1 cellular context compared by ENCODE assay signal in the genomic region with DNA sequence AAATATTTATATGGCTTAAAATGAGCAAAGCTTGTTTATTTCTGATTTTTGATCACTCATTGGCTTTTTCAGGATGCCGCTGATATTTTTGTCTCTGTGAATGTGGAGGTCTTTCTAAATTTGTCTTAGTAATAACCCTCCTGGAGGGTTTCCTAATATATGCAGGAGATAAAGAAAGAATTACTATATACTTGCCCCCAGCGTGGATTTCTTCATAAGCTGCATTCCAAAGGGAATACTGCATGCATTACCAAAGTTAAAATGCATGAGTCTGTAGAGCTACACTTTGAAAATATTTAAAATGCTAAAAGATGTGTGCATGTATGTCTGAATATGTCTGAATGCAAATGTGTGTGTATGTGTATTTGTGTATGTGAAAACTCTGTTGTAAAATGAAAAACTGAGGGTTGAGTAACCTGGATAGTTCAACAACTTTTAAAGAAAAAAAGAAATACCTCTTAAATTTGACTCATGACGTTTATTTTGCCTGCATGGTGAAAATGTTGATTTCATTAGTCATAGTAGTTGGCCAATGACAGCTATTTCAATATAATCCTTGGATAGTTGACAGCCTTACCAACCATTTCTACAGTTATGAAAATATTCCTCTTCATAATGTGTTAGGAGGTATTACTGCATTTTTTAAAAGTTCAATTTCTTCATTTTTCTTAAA.
TF ChIP-seq lines count a peak whose summit lies in the region.

No MANE protein-coding gene starts in this region.

TF ChIP-seq in SK-N-SH, 30 proteins besides CTCF, POLR2A, EP300 and RAD21 (continued from another document):
- TF ChIP-seq, protein P1, sequence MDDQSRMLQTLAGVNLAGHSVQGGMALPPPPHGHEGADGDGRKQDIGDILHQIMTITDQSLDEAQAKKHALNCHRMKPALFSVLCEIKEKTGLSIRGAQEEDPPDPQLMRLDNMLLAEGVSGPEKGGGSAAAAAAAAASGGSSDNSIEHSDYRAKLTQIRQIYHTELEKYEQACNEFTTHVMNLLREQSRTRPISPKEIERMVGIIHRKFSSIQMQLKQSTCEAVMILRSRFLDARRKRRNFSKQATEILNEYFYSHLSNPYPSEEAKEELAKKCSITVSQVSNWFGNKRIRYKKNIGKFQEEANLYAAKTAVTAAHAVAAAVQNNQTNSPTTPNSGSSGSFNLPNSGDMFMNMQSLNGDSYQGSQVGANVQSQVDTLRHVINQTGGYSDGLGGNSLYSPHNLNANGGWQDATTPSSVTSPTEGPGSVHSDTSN (IDR thresholded peaks at IDR 0.05): no peak
- no peak for TF ChIP-seq SMC3 (IDR thresholded peaks at IDR 0.05; ENCODE audit: low read depth, low read length)
- no peak for TF ChIP-seq YY1 (IDR thresholded peaks at IDR 0.05; ENCODE audit: low read depth)
- no peak for TF ChIP-seq MXI1 (IDR thresholded peaks at IDR 0.05; ENCODE audit: low read depth, low read length)
- no peak for TF ChIP-seq EZH2phosphoT487 (IDR thresholded peaks at IDR 0.05; ENCODE audit: borderline replicate concordance, low read depth)
- TF ChIP-seq TCF12 (IDR thresholded peaks at IDR 0.05): no peak
- peak; percentile 32; the same call in 1 of the 2 replicates for TF ChIP-seq MEF2A (IDR thresholded peaks at IDR 0.05; ENCODE audit: borderline replicate concordance, low read depth)
TF ChIP-seq in SK-N-SH: peak in this region for 2.
